ENCODE assay signal across 15 cellular contexts in genomic region chr4:41222259-41222658, GRCh38. TPM values are rescaled to one million over a fixed set of nuclear protein-coding genes. Genes with fewer than 3 reads are reported as not detected.
A peak's percentile ranks its signal among the peaks of the same experiment; 100 is the strongest.
DNase-seq lines count a peak whose midpoint lies in the region; ATAC-seq, FAIRE-seq and TF ChIP-seq lines count a peak whose summit lies in the region.
"Had no signal": no experiment of that assay in that cellular context is flagged by ENCODE, and none has a peak within 500 bp of the region (broad histone marks: within the 10 kb centered on the region; RNA-seq: fewer than 3 reads in every experiment).

No MANE protein-coding gene starts in this region.

- peak; percentile 21 for FAIRE-seq in GM12892 (lab: Jason Lieb, UNC)
- FAIRE-seq: GM12878, H1 had no signal

- TF ChIP-seq POLR2A in GM12892 (IDR thresholded peaks at IDR 0.05; ENCODE audit: low read depth, low read length) = no peak

- DNase-seq in GM12892 (ENCODE audit: insufficient read length) (no peak), LNCaP clone FGC (ENCODE audit: low read depth) (peak; percentile 17), RPMI7951 (ENCODE audit: low read depth) (peak; percentile 27), mucosa of descending colon (peak in 1 of 3 donors; percentile 44), OCI-M2 (lab: John Stamatoyannopoulos, UW; ENCODE audit: unreplicated experiment) (no peak), HUDEP-2 (lab: John Stamatoyannopoulos, UW; ENCODE audit: unreplicated experiment in 76 of 76) (no peak), DMS 273 treated with DMSO at 0.1 percent for 48 hours (lab: John Stamatoyannopoulos, UW) (no peak)
- DNase-seq: ACHN; C1 segment of cervical spinal cord; Calu3; CD4-positive, alpha-beta T cell; DMS79 had no signal

- no peaks in the 10 kb centered on the region for H3K36me3 ChIP-seq in mucosa of descending colon (ENCODE audit: low read depth)
- H3K36me3 ChIP-seq: HAP-1 had no signal

- ATAC-seq in mucosa of descending colon = peak; percentile 85

- H3K4me3 ChIP-seq in LNCaP clone FGC (ENCODE audit: low read depth, low read length) (no peak overlapping the region), mucosa of descending colon (no peak overlapping the region)
- H3K4me3 ChIP-seq: GM12878, HAP-1 had no signal

- intact Hi-C loops in mucosa of descending colon (cut with DNase I, micrococcal nuclease) = no loop called here

- no peak for TF ChIP-seq CTCF in LNCaP clone FGC (IDR thresholded peaks at IDR 0.05; ENCODE audit: control insufficient read depth, extremely low read depth, insufficient read depth)
- TF ChIP-seq CTCF in mucosa of descending colon (IDR thresholded peaks at IDR 0.05) = no peak

- H3K4me1 ChIP-seq in mucosa of descending colon (ENCODE audit: low read depth) = peaks cover 9% of the 10 kb centered on the region

- no peaks in the 10 kb centered on the region for H3K9me3 ChIP-seq in mucosa of descending colon
- H3K9me3 ChIP-seq: HAP-1 had no signal

RNA-seq across cellular contexts. Expression of gene APBB2, which starts 7.9 kb away (rescaled TPM):
- 12.2 TPM for polyA plus RNA-seq in GM12892 (2012; ENCODE audit: missing spikeins)
- 39.1 and 54.3 TPM in 2 replicates for total RNA-seq in RPMI7951 (2014; rRNA removed; shearing (Covaris generic))
- total RNA-seq in mucosa of descending colon = 10 to 100 TPM; 26.3 to 68.3 (median 29.6) TPM

RNA-seq across cellular contexts. Expression of gene UCHL1, which starts 34.5 kb away (rescaled TPM):
- polyA plus RNA-seq in GM12892 (2012; ENCODE audit: missing spikeins) = 126 TPM
- 87.5 and 98.2 TPM in 2 replicates for total RNA-seq in RPMI7951 (2014; rRNA removed; shearing (Covaris generic))
- total RNA-seq in mucosa of descending colon = 10 to 100 TPM in 2 of 3 donors, 1 to 10 TPM in 1; 4.1 to 76.0 (median 11.1) TPM
- total RNA-seq: CD4-positive, alpha-beta T cell had no signal

Comparison
In these comparisons a context has a peak if more than half of its experiments do, and no peak if none do; other contexts are left out.
1. DNase-seq: peak in LNCaP clone FGC (single experiment) and RPMI7951 (single experiment); none in GM12892 (single experiment), OCI-M2 (single experiment), HUDEP-2 (0 of 76) and DMS 273 treated with DMSO at 0.1 percent for 48 hours (single experiment).